2 cellular contexts compared by ENCODE assay signal in genomic region chr5:174608631-174609097, GRCh38.
TF ChIP-seq lines count a peak whose summit lies in the region.

No MANE protein-coding gene starts in this region.

TF ChIP-seq in HepG2, 621 proteins besides CTCF, POLR2A, EP300 and RAD21 (continued from another document):
- TF ChIP-seq ZXDC (CRISPR knock-in tag; IDR thresholded peaks at IDR 0.05) (no peak), ZFP91 (CRISPR knock-in tag; IDR thresholded peaks at IDR 0.05; ENCODE audit: borderline replicate concordance) (no peak), MAFK (conservative IDR thresholded peaks at IDR 0.05 in 1 of 2, IDR thresholded peaks at IDR 0.05 in 1 of 2; ENCODE audit: low read length in 2 of 2) (peak; percentile 91 to 96), ZNF33B (CRISPR knock-in tag; IDR thresholded peaks at IDR 0.05) (no peak), THAP11 (CRISPR knock-in tag; IDR thresholded peaks at IDR 0.05) (no peak), HOMEZ (CRISPR knock-in tag; IDR thresholded peaks at IDR 0.05; ENCODE audit: low read depth) (no peak)

TF ChIP-seq in HEK293T, 16 proteins besides CTCF, POLR2A, EP300 and RAD21 (continued from another document):
- TF ChIP-seq PKNOX1 (IDR thresholded peaks at IDR 0.05) (no peak), CTBP1 (IDR thresholded peaks at IDR 0.05; ENCODE audit: borderline replicate concordance) (no peak), SUZ12 (IDR thresholded peaks at IDR 0.05) (no peak), FOXA1 (IDR thresholded peaks at IDR 0.05) (no peak), FOXM1 (IDR thresholded peaks at IDR 0.05; ENCODE audit: borderline replicate concordance) (no peak), ZNF384 (IDR thresholded peaks at IDR 0.05) (no peak), ELF4 (IDR thresholded peaks at IDR 0.05) (no peak), SP1 (IDR thresholded peaks at IDR 0.05) (no peak)
